18 cellular contexts compared by ENCODE assay signal in the genomic region with DNA sequence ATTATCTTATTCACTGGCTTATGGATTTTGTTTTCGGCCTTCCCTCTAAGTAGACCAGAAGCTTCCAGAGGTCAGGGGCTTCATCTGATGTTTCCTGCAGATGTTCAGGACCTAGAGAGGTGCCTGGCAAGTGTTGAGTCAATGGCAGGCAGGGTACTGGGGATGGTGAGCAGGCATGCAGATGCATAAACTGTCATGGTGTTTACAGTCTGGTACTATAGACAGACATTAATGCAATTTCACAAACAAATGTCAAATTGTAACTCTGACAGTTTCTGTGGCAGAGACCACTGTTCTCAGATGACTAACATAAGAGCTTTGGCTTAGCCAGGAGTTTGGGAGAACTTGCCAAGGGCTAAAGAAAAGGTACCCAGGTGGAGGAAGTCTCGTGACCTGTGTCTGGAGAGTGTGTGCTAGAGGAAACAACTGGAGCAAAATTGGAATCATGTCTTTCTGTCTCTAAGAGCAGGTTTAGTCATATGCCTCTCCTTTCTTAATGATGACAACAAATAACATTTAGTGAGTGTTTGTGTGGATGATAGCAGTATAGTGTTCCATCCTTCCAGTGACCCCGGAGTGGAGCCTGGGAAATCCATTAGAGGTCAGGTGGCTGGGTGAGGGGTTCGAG. TPM values are rescaled to one million over a fixed set of nuclear protein-coding genes. Genes with fewer than 3 reads are reported as not detected.
DNase-seq lines count a peak whose midpoint lies in the region; ATAC-seq and TF ChIP-seq lines count a peak whose summit lies in the region.
"Had no signal": no experiment of that assay in that cellular context is flagged by ENCODE, and none has a peak within 500 bp of the region (broad histone marks: within the 10 kb centered on the region; RNA-seq: fewer than 3 reads in every experiment).

No MANE protein-coding gene starts in this region.

- TF ChIP-seq CTCF in nephron (IDR thresholded peaks at IDR 0.05; ENCODE audit: unreplicated experiment in 3 of 3), result no peak
- no peak for TF ChIP-seq CTCF in type B pancreatic cell (conservative IDR thresholded peaks at IDR 0.05)

- peaks cover 27% of the 10 kb centered on the region for H3K4me1 Mint-ChIP-seq in activated naive CD8-positive, alpha-beta T cell treated with anti-CD3 and anti-CD28 coated beads, Interleukin-2, amount 50 U/mL, for 24 hours
- peaks cover 11% of the 10 kb centered on the region for H3K4me1 Mint-ChIP-seq in activated naive CD8-positive, alpha-beta T cell treated with anti-CD3 and anti-CD28 coated beads for 36 hours
- H3K4me1 Mint-ChIP-seq in dendritic cell treated with granulocyte-macrophage colony-stimulating factor and Interleukin-4, amounts not matched to agents 40 ng/mL and 50 ng/mL, for 4 days (ENCODE audit: low read depth), result peaks cover 36% of the 10 kb centered on the region
- H3K4me1 Mint-ChIP-seq in nephron (peaks cover 64% of the 10 kb centered on the region), type B pancreatic cell (ENCODE audit: unreplicated experiment) (peaks cover 43% of the 10 kb centered on the region)

- peaks cover 16% of the 10 kb centered on the region for H3K36me3 Mint-ChIP-seq in activated naive CD8-positive, alpha-beta T cell treated with anti-CD3 and anti-CD28 coated beads, Interleukin-2, amount 50 U/mL, for 24 hours (ENCODE audit: low read depth)
- peaks cover 12% of the 10 kb centered on the region for H3K36me3 Mint-ChIP-seq in activated naive CD8-positive, alpha-beta T cell treated with anti-CD3 and anti-CD28 coated beads for 36 hours
- H3K36me3 Mint-ChIP-seq in dendritic cell treated with granulocyte-macrophage colony-stimulating factor and Interleukin-4, amounts not matched to agents 40 ng/mL and 50 ng/mL, for 4 days (ENCODE audit: low read depth), result peaks cover 24% of the 10 kb centered on the region
- H3K36me3 Mint-ChIP-seq in nephron (ENCODE audit: low read depth) (peaks cover 13% of the 10 kb centered on the region), type B pancreatic cell (peaks cover 15% of the 10 kb centered on the region)

- no peaks in the 10 kb centered on the region for H3K27me3 Mint-ChIP-seq in activated naive CD8-positive, alpha-beta T cell treated with anti-CD3 and anti-CD28 coated beads, Interleukin-2, amount 50 U/mL, for 24 hours
- H3K27me3 Mint-ChIP-seq in activated naive CD8-positive, alpha-beta T cell treated with anti-CD3 and anti-CD28 coated beads for 36 hours, result no peaks in the 10 kb centered on the region
- H3K27me3 Mint-ChIP-seq in dendritic cell treated with granulocyte-macrophage colony-stimulating factor and Interleukin-4, amounts not matched to agents 40 ng/mL and 50 ng/mL, for 4 days, result no peaks in the 10 kb centered on the region
- H3K27me3 Mint-ChIP-seq in nephron (ENCODE audit: low read depth) (no peaks in the 10 kb centered on the region), type B pancreatic cell (no peaks in the 10 kb centered on the region)
- H3K27me3 Mint-ChIP-seq: central memory CD8-positive, alpha-beta T cell had no signal

- no peak overlapping the region for H3K27ac Mint-ChIP-seq in activated naive CD8-positive, alpha-beta T cell treated with anti-CD3 and anti-CD28 coated beads, Interleukin-2, amount 50 U/mL, for 24 hours
- H3K27ac Mint-ChIP-seq in activated naive CD8-positive, alpha-beta T cell treated with anti-CD3 and anti-CD28 coated beads for 36 hours, result no peak overlapping the region
- H3K27ac Mint-ChIP-seq in dendritic cell treated with granulocyte-macrophage colony-stimulating factor and Interleukin-4, amounts not matched to agents 40 ng/mL and 50 ng/mL, for 4 days, result peak overlapping the region; percentile 14
- H3K27ac Mint-ChIP-seq in nephron (peak overlapping the region; percentile 37 to 88 (median 79)), type B pancreatic cell (peak overlapping the region; percentile 3)

- intact Hi-C loops in dendritic cell treated with granulocyte-macrophage colony-stimulating factor and Interleukin-4, amounts not matched to agents 40 ng/mL and 50 ng/mL, for 4 days (cut with micrococcal nuclease), result no loop called here

- peak; percentile 31 for ATAC-seq in activated naive CD8-positive, alpha-beta T cell treated with anti-CD3 and anti-CD28 coated beads, Interleukin-2, amount 50 U/mL, for 24 hours

- no peak overlapping the region for H3K4me3 Mint-ChIP-seq in activated naive CD8-positive, alpha-beta T cell treated with anti-CD3 and anti-CD28 coated beads, Interleukin-2, amount 50 U/mL, for 24 hours
- H3K4me3 Mint-ChIP-seq in activated naive CD8-positive, alpha-beta T cell treated with anti-CD3 and anti-CD28 coated beads for 36 hours, result no peak overlapping the region
- H3K4me3 Mint-ChIP-seq in dendritic cell treated with granulocyte-macrophage colony-stimulating factor and Interleukin-4, amounts not matched to agents 40 ng/mL and 50 ng/mL, for 4 days, result no peak overlapping the region
- H3K4me3 Mint-ChIP-seq in nephron (no peak overlapping the region), type B pancreatic cell (no peak overlapping the region)
- H3K4me3 Mint-ChIP-seq: central memory CD8-positive, alpha-beta T cell had no signal

- no peak for DNase-seq in activated naive CD8-positive, alpha-beta T cell treated with anti-CD3 and anti-CD28 coated beads, Interleukin-2, amount 50 U/mL, for 24 hours
- DNase-seq in activated naive CD8-positive, alpha-beta T cell treated with anti-CD3 and anti-CD28 coated beads for 36 hours, result no peak
- DNase-seq in type B pancreatic cell (ENCODE audit: extremely low spot score, unreplicated experiment), result no peak
- no peak for DNase-seq in NCI-H526 treated with DMSO at 0.1 percent for 48 hours (lab: John Stamatoyannopoulos, UW)
- DNase-seq in SIG-M5 treated with dmso at 0.1 percent for 504 hours (lab: John Stamatoyannopoulos, UW; ENCODE audit: unreplicated experiment), result no peak
- DNase-seq in NCI-H1048 (lab: John Stamatoyannopoulos, UW), result no peak
- DNase-seq: ACHN; HCEC 1CT; kidney; NCI-H1417; NCI-H82; pancreas; stimulated activated CD4-positive, alpha-beta T cell treated with anti-CD3 and anti-CD28 coated beads, Interleukin-4, amount 100 ng/mL, for 24 hours; substantia nigra; SW 1271 had no signal

- H3K9me3 Mint-ChIP-seq in activated naive CD8-positive, alpha-beta T cell treated with anti-CD3 and anti-CD28 coated beads, Interleukin-2, amount 50 U/mL, for 24 hours, result no peaks in the 10 kb centered on the region
- H3K9me3 Mint-ChIP-seq in activated naive CD8-positive, alpha-beta T cell treated with anti-CD3 and anti-CD28 coated beads for 36 hours, result no peaks in the 10 kb centered on the region
- no peaks in the 10 kb centered on the region for H3K9me3 Mint-ChIP-seq in dendritic cell treated with granulocyte-macrophage colony-stimulating factor and Interleukin-4, amounts not matched to agents 40 ng/mL and 50 ng/mL, for 4 days
- H3K9me3 Mint-ChIP-seq in nephron (no peaks in the 10 kb centered on the region), type B pancreatic cell (no peaks in the 10 kb centered on the region)
- H3K9me3 Mint-ChIP-seq: central memory CD8-positive, alpha-beta T cell had no signal

RNA-seq across cellular contexts. Expression of a gene that starts 53.7 kb away (rescaled TPM):
- 10 to 100 TPM; 22.3 to 22.8 TPM for total RNA-seq in activated naive CD8-positive, alpha-beta T cell treated with anti-CD3 and anti-CD28 coated beads for 36 hours
- 49.2 and 54.7 TPM in 2 replicates for total RNA-seq in type B pancreatic cell (ENCODE audit: low replicate concordance)

Comparison
In these comparisons a context has a peak if more than half of its experiments do, and no peak if none do; other contexts are left out.
1. H3K27ac Mint-ChIP-seq: peak in dendritic cell treated with granulocyte-macrophage colony-stimulating factor and Interleukin-4, amounts not matched to agents 40 ng/mL and 50 ng/mL, for 4 days (single experiment), nephron (3 of 3) and type B pancreatic cell (single experiment); none in activated naive CD8-positive, alpha-beta T cell treated with anti-CD3 and anti-CD28 coated beads, Interleukin-2, amount 50 U/mL, for 24 hours (single experiment) and activated naive CD8-positive, alpha-beta T cell treated with anti-CD3 and anti-CD28 coated beads for 36 hours (single experiment).